In the genomic region with DNA sequence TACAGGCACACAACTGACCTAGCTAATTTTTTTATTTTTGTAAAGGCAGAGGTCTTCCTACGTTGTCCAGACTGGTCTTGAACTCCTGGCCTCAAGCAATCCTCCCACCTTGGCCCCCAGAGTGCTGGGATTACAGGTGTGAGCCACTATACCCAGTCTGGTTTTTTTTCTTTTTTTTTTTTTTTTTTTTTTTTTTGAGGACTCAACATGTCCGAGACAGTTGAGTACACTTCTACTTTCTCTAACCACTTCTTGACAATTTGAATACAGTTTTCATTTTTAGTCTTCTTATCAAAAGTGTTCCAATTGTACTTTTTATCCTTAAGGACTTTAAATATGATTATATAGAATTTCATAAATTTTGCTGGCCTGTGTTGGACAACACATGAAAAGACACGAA, we compare ENCODE assay signal across 19 cellular contexts. TPM values are rescaled to one million over a fixed set of nuclear protein-coding genes. Genes with fewer than 3 reads are reported as not detected.
DNase-seq lines count a peak whose midpoint lies in the region; ATAC-seq, FAIRE-seq and TF ChIP-seq lines count a peak whose summit lies in the region.
"Had no signal": no experiment of that assay in that cellular context is flagged by ENCODE, and none has a peak within 500 bp of the region (broad histone marks: within the 10 kb centered on the region; RNA-seq: fewer than 3 reads in every experiment).

No MANE protein-coding gene starts in this region.

- H3K27me3 ChIP-seq in GM12878 (replicated peaks in 1 of 2; ENCODE audit: control insufficient read depth in 2 of 2, insufficient read depth in 2 of 2, low read length in 1 of 2) = no peaks in the 10 kb centered on the region
- no peaks in the 10 kb centered on the region for H3K27me3 ChIP-seq in PC-3 (ENCODE audit: low read length)
- H3K27me3 ChIP-seq: SJCRH30 had no signal

- CTCF ChIA-PET in GM12878 (lab: Yijun Ruan, JAX) = interaction anchor here (1.1 to 2.1 kb wide), 3 partner anchors 46 to 210 kb away, joined by 3 to 8 read pairs (median 4); no protein-coding TSS in a partner anchor
- CTCF ChIA-PET in PC-3 (lab: Charles Lee) = no interaction called here

- intact Hi-C loops in GM12878 (cut with micrococcal nuclease; ENCODE audit: unreplicated experiment) (no loop called here), PC-3 (cut with micrococcal nuclease) (no loop called here)

- no peaks in the 10 kb centered on the region for H4K20me1 ChIP-seq in GM12878 (ENCODE audit: control insufficient read depth, insufficient read depth)
- no peaks in the 10 kb centered on the region for H4K20me1 ChIP-seq in PC-3 (ENCODE audit: low read length)

- RAD21 ChIA-PET in GM12878 (lab: Charles Lee; ENCODE audit: unreplicated experiment) = no interaction called here

- no peak for TF ChIP-seq EP300 in GM12878 (IDR thresholded peaks at IDR 0.05; ENCODE audit: borderline replicate concordance in 1 of 2, control insufficient read depth in 1 of 2, low read depth in 2 of 2, low read length in 2 of 2)

- peak; percentile 40 for FAIRE-seq in GM19239 (lab: Jason Lieb, UNC)
- FAIRE-seq in GM12878 (lab: Jason Lieb, UNC) = no peak
- FAIRE-seq: A204.1, H1 had no signal

- no peak for TF ChIP-seq POLR2A in GM12878 (IDR thresholded peaks at IDR 0.05; ENCODE audit: low read depth, low read length)

- TF ChIP-seq RAD21 in GM12878 (IDR thresholded peaks at IDR 0.05; ENCODE audit: insufficient read depth, low read depth, low read length) = no peak

- peaks cover 18% of the 10 kb centered on the region for H3K4me1 ChIP-seq in GM12878 (ENCODE audit: control insufficient read depth, insufficient read depth, low read length)
- H3K4me1 ChIP-seq in PC-3 (ENCODE audit: insufficient read depth, low read length) = 0 out of 2 replicates have a peak, but pooled peaks cover 5% of the 10 kb centered on the region
- H3K4me1 ChIP-seq: SJCRH30 had no signal

- H3F3A ChIP-seq in PC-3 (ENCODE audit: low read length, unreplicated experiment) = no peaks in the 10 kb centered on the region

- POLR2A ChIA-PET in GM12878 (lab: Charles Lee) (no interaction called here), PC-3 (lab: Charles Lee; ENCODE audit: unreplicated experiment) (no interaction called here)

- 29% methylated on average over 3 of the region's 3 CpGs for WGBS in GM12878 (ENCODE audit: insufficient coverage, insufficient replicate concordance, low lambda C conversion rate, missing lambda C conversion rate)

- H3K27ac ChIP-seq in GM12878 (ENCODE audit: control insufficient read depth, insufficient read depth) = no peak overlapping the region
- no peak overlapping the region for H3K27ac ChIP-seq in PC-3 (ENCODE audit: low read length)
- H3K27ac ChIP-seq: C4-2B, SJCRH30 had no signal

- DNase-seq in GM12865 (ENCODE audit: low read depth) (peak; percentile 33), GM19239 (ENCODE audit: insufficient read length, low spot score) (no peak), GM12878 (ENCODE audit: low read depth, low spot score) (no peak), GM19238 (ENCODE audit: insufficient read length, low spot score) (no peak), PC-3 (no peak), NCI-H2196 (lab: John Stamatoyannopoulos, UW; ENCODE audit: unreplicated experiment) (no peak)
- no peak for DNase-seq in stimulated activated CD4-positive, alpha-beta T cell treated with anti-CD3 and anti-CD28 coated beads, Interleukin-4, amount 100 ng/mL, for 24 hours
- DNase-seq: CD8-positive, alpha-beta memory T cell; DMS53; GDM1; IMR-90; NCI-H1417; SJCRH30; T-helper 1 cell had no signal

- H3K36me3 ChIP-seq in GM12878 (ENCODE audit: control insufficient read depth in 2 of 2, insufficient read depth in 2 of 2, low read length in 1 of 2) (no peaks in the 10 kb centered on the region), PC-3 (ENCODE audit: low read depth, low read length) (peaks cover 7% of the 10 kb centered on the region; the same call in 1 of the 2 replicates)

- SMC1A ChIA-PET in GM12878 (lab: Charles Lee; ENCODE audit: uncharacterized antibody, unreplicated experiment) = no interaction called here

- H3K79me2 ChIP-seq in GM12878 (ENCODE audit: control insufficient read depth, insufficient read depth, low read length) = peaks cover 9% of the 10 kb centered on the region
- H3K79me2 ChIP-seq in PC-3 (ENCODE audit: low read length) = peaks cover 16% of the 10 kb centered on the region

- no peak overlapping the region for H2AFZ ChIP-seq in GM12878 (ENCODE audit: control insufficient read depth, low read depth, low read length)
- no peak overlapping the region for H2AFZ ChIP-seq in PC-3 (ENCODE audit: low read length)

- in situ Hi-C loops in GM12878 (cut with MboI) = no loop called here

- H3K9me3 ChIP-seq in GM12878 (replicated peaks; ENCODE audit: control insufficient read depth, insufficient read depth, low read length) = no peaks in the 10 kb centered on the region; the same call in 2 of the 3 replicates
- H3K9me3 ChIP-seq in PC-3 (ENCODE audit: low read length) = no peaks in the 10 kb centered on the region
- H3K9me3 ChIP-seq: SJCRH30 had no signal

- H3K4me2 ChIP-seq in GM12878 (ENCODE audit: control insufficient read depth, insufficient read depth) (0 out of 2 replicates have a peak overlapping the region, but pooled peaks have one; percentile 23), PC-3 (ENCODE audit: low read length) (no peak overlapping the region)

- no peak overlapping the region for H3K4me3 ChIP-seq in GM12865 (ENCODE audit: low read depth, low read length)
- 0 out of 2 replicates have a peak overlapping the region, but pooled peaks have one; percentile 4 for H3K4me3 ChIP-seq in GM12878
- H3K4me3 ChIP-seq in PC-3 (ENCODE audit: low read length) = no peak overlapping the region
- H3K4me3 ChIP-seq: SJCRH30 had no signal

- H3K9ac ChIP-seq in GM12878 (ENCODE audit: control insufficient read depth, insufficient read depth, low read length) (no peak overlapping the region), PC-3 (ENCODE audit: low read length) (no peak overlapping the region)

- TF ChIP-seq CTCF in GM12865 (IDR thresholded peaks at IDR 0.05; ENCODE audit: insufficient read depth, low read depth, low read length, missing control alignments) = no peak
- no peak for TF ChIP-seq CTCF in GM12878 (IDR thresholded peaks at IDR 0.05 in 2 of 3, conservative IDR thresholded peaks at IDR 0.05 in 1 of 3; ENCODE audit: control insufficient read depth in 2 of 3, extremely low read depth in 1 of 3, insufficient read depth in 1 of 3, low read depth in 3 of 3, low read length in 3 of 3)
- no peak for TF ChIP-seq CTCF in PC-3 (conservative IDR thresholded peaks at IDR 0.05; ENCODE audit: low read depth, low read length)

- no peaks in the 10 kb centered on the region for H3K9me2 ChIP-seq in PC-3 (replicated peaks; ENCODE audit: low read length)

- BruUV-seq in GM12878 (replicated peaks; lab: Mats Ljungman, UMichigan) = no TSS peak
- BruUV-seq in PC-3 (replicated peaks; lab: Mats Ljungman, UMichigan) = no TSS peak

- ATAC-seq in HG02885 (IDR thresholded peaks at IDR 0.05; ENCODE audit: poor library complexity, unreplicated experiment) = peak; percentile 36
- ATAC-seq in GM12878 = peak; percentile 58
- ATAC-seq in PC-3 = no peak
- ATAC-seq: HCT116 had no signal

TF ChIP-seq in GM12878, 131 proteins besides CTCF, POLR2A, EP300 and RAD21:
- peak; percentile 78 for TF ChIP-seq ZNF384 (IDR thresholded peaks at IDR 0.05; ENCODE audit: borderline replicate concordance, low read depth, low read length)
- TF ChIP-seq CBX5 (IDR thresholded peaks at IDR 0.05; ENCODE audit: low read depth) = 0 out of 2 replicates have a peak, but pooled peaks have one; percentile 3
- TF ChIP-seq, protein P1, sequence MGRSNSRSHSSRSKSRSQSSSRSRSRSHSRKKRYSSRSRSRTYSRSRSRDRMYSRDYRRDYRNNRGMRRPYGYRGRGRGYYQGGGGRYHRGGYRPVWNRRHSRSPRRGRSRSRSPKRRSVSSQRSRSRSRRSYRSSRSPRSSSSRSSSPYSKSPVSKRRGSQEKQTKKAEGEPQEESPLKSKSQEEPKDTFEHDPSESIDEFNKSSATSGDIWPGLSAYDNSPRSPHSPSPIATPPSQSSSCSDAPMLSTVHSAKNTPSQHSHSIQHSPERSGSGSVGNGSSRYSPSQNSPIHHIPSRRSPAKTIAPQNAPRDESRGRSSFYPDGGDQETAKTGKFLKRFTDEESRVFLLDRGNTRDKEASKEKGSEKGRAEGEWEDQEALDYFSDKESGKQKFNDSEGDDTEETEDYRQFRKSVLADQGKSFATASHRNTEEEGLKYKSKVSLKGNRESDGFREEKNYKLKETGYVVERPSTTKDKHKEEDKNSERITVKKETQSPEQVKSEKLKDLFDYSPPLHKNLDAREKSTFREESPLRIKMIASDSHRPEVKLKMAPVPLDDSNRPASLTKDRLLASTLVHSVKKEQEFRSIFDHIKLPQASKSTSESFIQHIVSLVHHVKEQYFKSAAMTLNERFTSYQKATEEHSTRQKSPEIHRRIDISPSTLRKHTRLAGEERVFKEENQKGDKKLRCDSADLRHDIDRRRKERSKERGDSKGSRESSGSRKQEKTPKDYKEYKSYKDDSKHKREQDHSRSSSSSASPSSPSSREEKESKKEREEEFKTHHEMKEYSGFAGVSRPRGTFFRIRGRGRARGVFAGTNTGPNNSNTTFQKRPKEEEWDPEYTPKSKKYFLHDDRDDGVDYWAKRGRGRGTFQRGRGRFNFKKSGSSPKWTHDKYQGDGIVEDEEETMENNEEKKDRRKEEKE (IDR thresholded peaks at IDR 0.05) = no peak

RNA-seq across cellular contexts. Expression of a gene that starts 7.4 kb away (rescaled TPM):
- 126 and 127 TPM in 2 replicates for total RNA-seq in GM12878 (2013; cell fraction: nucleolus; rRNA removed)
- total RNA-seq in GM12878 (2014; rRNA removed) (28.0 and 29.4 TPM in 2 replicates), GM12878 (2014; rRNA removed; fragmentation: Illumina TruSeq; extraction: Trizol) (39.4 and 39.6 TPM in 2 replicates), GM12878 (2021) (43.9 and 44.5 TPM in 2 replicates), PC-3 (2014; rRNA removed) (55.8 and 71.9 TPM in 2 replicates)
- polyA plus RNA-seq in GM12878 (2011; ENCODE audit: low read depth) = 12.9 TPM
- polyA plus RNA-seq in GM12878 (2011; rRNA removed) (49.8 and 51.6 TPM in 2 replicates), GM12878 (2014; fragmentation: Illumina TruSeq; extraction: Trizol) (41.5 and 43.3 TPM in 2 replicates), GM12878 (2014; fragmentation: Nextera tagmentation; extraction: Ambion mirVana) (1 to 10 TPM; 8.5 to 8.8 TPM), GM12878 (2014; rRNA removed) (17.3 and 23.1 TPM in 2 replicates), GM12878 (2016; fragmentation: Nextera tagmentation; extraction: Ambion mirVana) (10 to 100 TPM; 20.2 to 21.9 TPM)
- 29.6 and 31.9 TPM in 2 replicates for polyA plus RNA-seq in GM12878 (2011; cell fraction: cytosol; rRNA removed)
- polyA plus RNA-seq in GM12878 (2011; cell fraction: nucleus; rRNA removed) = 20.8 and 21.6 TPM in 2 replicates
- polyA plus RNA-seq in GM12878 (2012) = 20.5 and 22.8 TPM in 2 replicates
- 83.0 and 113 TPM in 2 replicates for polyA minus RNA-seq in GM12878 (2011; rRNA and poly(A)+ RNA removed)
- 36.4 and 56.3 TPM in 2 replicates for polyA minus RNA-seq in GM12878 (2011; cell fraction: cytosol; rRNA and poly(A)+ RNA removed)
- 46.9 and 65.3 TPM in 2 replicates for polyA minus RNA-seq in GM12878 (2011; cell fraction: nucleus; rRNA and poly(A)+ RNA removed)
